10 cellular contexts compared by ENCODE assay signal in genomic region chr5:102792705-102793104, GRCh38. TPM values are rescaled to one million over a fixed set of nuclear protein-coding genes. Genes with fewer than 3 reads are reported as not detected.
A peak's percentile ranks its signal among the peaks of the same experiment; 100 is the strongest.
DNase-seq lines count a peak whose midpoint lies in the region; ATAC-seq and TF ChIP-seq lines count a peak whose summit lies in the region.
"Had no signal": no experiment of that assay in that cellular context is flagged by ENCODE, and none has a peak within 500 bp of the region (broad histone marks: within the 10 kb centered on the region; RNA-seq: fewer than 3 reads in every experiment).

No MANE protein-coding gene starts in this region.

- peaks cover 79% of the 10 kb centered on the region for H3K79me2 ChIP-seq in HCT116 (ENCODE audit: insufficient read depth, low read length)

- H2AFZ ChIP-seq in HCT116 (ENCODE audit: low read depth, low read length, poor library complexity, severe bottlenecking) = no peak overlapping the region

- H3K4me3 Mint-ChIP-seq in CD14-positive monocyte = no peak overlapping the region

- H3K9me3 Mint-ChIP-seq in CD14-positive monocyte = no peaks in the 10 kb centered on the region

- H3K4me1 Mint-ChIP-seq in CD14-positive monocyte = peaks cover 4% of the 10 kb centered on the region

- peaks cover 26 to 49% of the 10 kb centered on the region in 2 experiments for H3K4me1 ChIP-seq in HCT116 (ENCODE audit: control insufficient read depth in 1 of 2, insufficient read depth in 2 of 2, low read length in 2 of 2)

- peak; percentile 31 for TF ChIP-seq CTCF in CD14-positive monocyte (IDR thresholded peaks at IDR 0.05)
- peak; percentile 16 to 40 (median 26); a peak in 3 of 6 replicates for TF ChIP-seq CTCF in HCT116 (IDR thresholded peaks at IDR 0.05 in 2 of 3, conservative IDR thresholded peaks at IDR 0.05 in 1 of 3; ENCODE audit: borderline replicate concordance in 1 of 3, insufficient read depth in 1 of 3, low read depth in 2 of 3, low read length in 2 of 3)

- H3K4me3 ChIP-seq in HCT116 (replicated peaks in 1 of 2; ENCODE audit: low read depth in 1 of 2, low read length in 2 of 2) = no peak overlapping the region

- no peak overlapping the region for H3K27ac Mint-ChIP-seq in CD14-positive monocyte

- H3K36me3 ChIP-seq in HCT116 (ENCODE audit: control insufficient read depth in 1 of 2, insufficient read depth in 2 of 2, low read length in 2 of 2) = no peaks in the 10 kb centered on the region

- H3K9me3 ChIP-seq in HCT116 (ENCODE audit: control insufficient read depth in 1 of 2, insufficient read depth in 1 of 2, low read depth in 1 of 2, low read length in 2 of 2) = no peaks in the 10 kb centered on the region

- CTCF ChIA-PET in HCT116 (lab: Charles Lee) = no interaction called here

- no peaks in the 10 kb centered on the region for H3K27me3 ChIP-seq in HCT116 (ENCODE audit: insufficient read depth, low read length)

- no peak overlapping the region for H3K4me2 ChIP-seq in HCT116 (ENCODE audit: low read length)

- H3K36me3 Mint-ChIP-seq in CD14-positive monocyte = no peaks in the 10 kb centered on the region

- RAD21 ChIA-PET in HCT116 (lab: Charles Lee; ENCODE audit: low non-redundant PET in 1 of 2, low total read pairs in 2 of 2, uncharacterized antibody in 2 of 2, unreplicated experiment in 2 of 2) = no interaction called here

- no peak for TF ChIP-seq POLR2A in HCT116 (IDR thresholded peaks at IDR 0.05; ENCODE audit: borderline replicate concordance, extremely low read depth, insufficient read depth, insufficient read length)

- H3K9ac ChIP-seq in HCT116 (ENCODE audit: low read length) = no peak overlapping the region

- H4K20me1 ChIP-seq in HCT116 (ENCODE audit: insufficient read depth) = no peaks in the 10 kb centered on the region

- intact Hi-C loops in CD14-positive monocyte (cut with micrococcal nuclease) = no loop called here
- intact Hi-C loops in HCT116 (cut with micrococcal nuclease) = loop anchor here (10.0 kb wide), 1 partner anchor 208 kb away; no protein-coding TSS in a partner anchor

- H3K27ac ChIP-seq in HCT116 (ENCODE audit: low read depth, low read length) = no peak overlapping the region

- POLR2A ChIA-PET in HCT116 (lab: Charles Lee) = no interaction called here

- H3K9me2 ChIP-seq in HCT116 (ENCODE audit: insufficient read depth) = no peaks in the 10 kb centered on the region

- ATAC-seq in HCT116 (peak; percentile 66), GM21529 (IDR thresholded peaks at IDR 0.05; ENCODE audit: unreplicated experiment) (no peak), HG03095 (IDR thresholded peaks at IDR 0.05; ENCODE audit: unreplicated experiment) (no peak)

- no TSS peak for BruUV-seq in HCT116 (replicated peaks; lab: Mats Ljungman, UMichigan)

- peak; percentile 48 for TF ChIP-seq RAD21 in HCT116 (IDR thresholded peaks at IDR 0.05; ENCODE audit: low read depth)

- H3K27me3 Mint-ChIP-seq in CD14-positive monocyte (ENCODE audit: low read depth in 3 of 3) = peaks cover 0 to 3% (median 0%) of the 10 kb centered on the region in 3 donors

- DNase-seq in CD14-positive monocyte (ENCODE audit: low spot score) (no peak), HCT116 (ENCODE audit: low read depth, low spot score) (no peak), RPMI8226 (peak; percentile 23), hepatic stellate cell (ENCODE audit: low spot score) (peak; percentile 5), putamen (ENCODE audit: low spot score) (no peak)
- no peak for DNase-seq in activated naive CD4-positive, alpha-beta T cell treated with anti-CD3 and anti-CD28 coated beads, Interleukin-2, amount 50 U/mL, for 16 hours
- DNase-seq: occipital lobe; stimulated activated naive CD4-positive, alpha-beta T cell had no signal

TF ChIP-seq in HCT116, 20 proteins besides CTCF, POLR2A, EP300 and RAD21:
- no peak for TF ChIP-seq POLR2AphosphoS5 (IDR thresholded peaks at IDR 0.05; ENCODE audit: low read depth, low read length)
- TF ChIP-seq YY1 (IDR thresholded peaks at IDR 0.05; ENCODE audit: extremely low read depth, insufficient replicate concordance, low read depth, low read length) = no peak
- TF ChIP-seq CBX3 (IDR thresholded peaks at IDR 0.05; ENCODE audit: low read depth) = no peak
- no peak for TF ChIP-seq ZNF274 (IDR thresholded peaks at IDR 0.05; ENCODE audit: low read depth, low read length)
- TF ChIP-seq JUND (IDR thresholded peaks at IDR 0.05) = no peak
- no peak for TF ChIP-seq SIN3A (IDR thresholded peaks at IDR 0.05; ENCODE audit: low read depth)
- TF ChIP-seq ATF3 (IDR thresholded peaks at IDR 0.05) = no peak
- TF ChIP-seq EZH2 (IDR thresholded peaks at IDR 0.05) = no peak
- no peak for TF ChIP-seq ZBTB33 (IDR thresholded peaks at IDR 0.05; ENCODE audit: extremely low read depth, insufficient replicate concordance, low read length)
- no peak for TF ChIP-seq MAX (IDR thresholded peaks at IDR 0.05)
- TF ChIP-seq ZFX (IDR thresholded peaks at IDR 0.05) = no peak

RNA-seq across cellular contexts. Expression of gene PAM, which starts 37.6 kb away (rescaled TPM):
- polyA plus RNA-seq in CD14-positive monocyte = 10 to 100 TPM; 11.8 to 27.4 TPM
- 257 TPM for total RNA-seq in HCT116 (2021; ENCODE audit: unreplicated experiment)
- 115 and 142 TPM in 2 replicates for polyA plus RNA-seq in HCT116 (2012)

Comparison
In these comparisons a context has a peak if more than half of its experiments do, and no peak if none do; other contexts are left out.
1. DNase-seq: peak in RPMI8226 (single experiment) and hepatic stellate cell (single experiment); none in CD14-positive monocyte (single experiment), HCT116 (single experiment), activated naive CD4-positive, alpha-beta T cell treated with anti-CD3 and anti-CD28 coated beads, Interleukin-2, amount 50 U/mL, for 16 hours (single experiment) and putamen (single experiment).